8 cellular contexts compared by ENCODE assay signal in genomic region chr19:17554968-17555479, GRCh38. TPM values are rescaled to one million over a fixed set of nuclear protein-coding genes. Genes with fewer than 3 reads are reported as not detected.
A peak's percentile ranks its signal among the peaks of the same experiment; 100 is the strongest.
DNase-seq lines count a peak whose midpoint lies in the region; ATAC-seq, FAIRE-seq and TF ChIP-seq lines count a peak whose summit lies in the region.

No MANE protein-coding gene starts in this region.

- dilution Hi-C loops in keratinocyte (cut with MboI; ENCODE audit: extremely low pct_ligation_motif_present, low sequenced_read_pairs): no loop called here

- H3K36me3 Mint-ChIP-seq in activated CD4-positive, alpha-beta T cell treated with anti-CD3 and anti-CD28 coated beads, Interleukin-2, amount 10 ng/mL, durations not matched to agents 24 days and 14 days (ENCODE audit: low read depth): peaks cover 17% of the 10 kb centered on the region
- H3K36me3 Mint-ChIP-seq in activated T-helper 1 cell treated with anti-CD3 and anti-CD28 coated beads, Interleukin-12 subunit alpha, Interleukin-12 subunit beta, Interleukin-2, Interleukin-4 antibody, amounts not matched to agents 30 ng/mL and 10 ng/mL and 1 ng/mL, durations not matched to agents 14 hours and 24 hours and 36 hours (ENCODE audit: low read depth): peaks cover 4% of the 10 kb centered on the region

- H3K4me2 ChIP-seq in keratinocyte (ENCODE audit: control insufficient read depth, extremely low read depth, insufficient read depth, low read depth, low read length): peak overlapping the region; percentile 77

- peak overlapping the region; percentile 85 for H3K9ac ChIP-seq in keratinocyte (ENCODE audit: control insufficient read depth, extremely low read depth, insufficient read depth, low read length)

- intact Hi-C loops in activated CD4-positive, alpha-beta T cell treated with anti-CD3 and anti-CD28 coated beads, Interleukin-2, amount 10 ng/mL, durations not matched to agents 24 days and 14 days (cut with micrococcal nuclease): loop anchor here (1.0 kb wide), 3 partner anchors 16 to 85 kb away; partner anchors contain the start of genes PGLS and SLC27A1
- intact Hi-C loops in activated T-helper 1 cell treated with anti-CD3 and anti-CD28 coated beads, Interleukin-12 subunit alpha, Interleukin-12 subunit beta, Interleukin-2, Interleukin-4 antibody, amounts not matched to agents 30 ng/mL and 10 ng/mL and 1 ng/mL, durations not matched to agents 14 hours and 24 hours and 36 hours (cut with micrococcal nuclease): loop anchor here (1.0 to 10.0 kb wide), 8 partner anchors 16 to 250 kb away; partner anchors contain the start of genes ABHD8, DDA1, MRPL34 and PGLS

- no peaks in the 10 kb centered on the region for H4K20me1 ChIP-seq in keratinocyte (ENCODE audit: control insufficient read depth, extremely low read depth, insufficient read depth, low read length)

- TF ChIP-seq CTCF in keratinocyte (optimal IDR thresholded peaks at IDR 0.05 in 1 of 3, IDR thresholded peaks at IDR 0.05 in 1 of 3, conservative IDR thresholded peaks at IDR 0.05 in 1 of 3; ENCODE audit: extremely low read depth in 1 of 3, insufficient read depth in 2 of 3, low read length in 3 of 3) (no peak), thoracic aorta (IDR thresholded peaks at IDR 0.05) (no peak)

- H3K4me3 ChIP-seq in keratinocyte (ENCODE audit: control insufficient read depth in 2 of 3, extremely low read depth in 1 of 3, insufficient read depth in 2 of 3, low read depth in 1 of 3, low read length in 3 of 3) (peak overlapping the region; percentile 88 to 99 (median 96)), thoracic aorta (peak overlapping the region; percentile 81)

- H3K27ac ChIP-seq in keratinocyte (ENCODE audit: control insufficient read depth, insufficient read depth, low read length): peak overlapping the region; percentile 56
- no peak overlapping the region for H3K27ac ChIP-seq in thoracic aorta

- peak overlapping the region; percentile 90 for H3K4me3 Mint-ChIP-seq in activated CD4-positive, alpha-beta T cell treated with anti-CD3 and anti-CD28 coated beads, Interleukin-2, amount 10 ng/mL, durations not matched to agents 24 days and 14 days
- peak overlapping the region; percentile 86 for H3K4me3 Mint-ChIP-seq in activated T-helper 1 cell treated with anti-CD3 and anti-CD28 coated beads, Interleukin-12 subunit alpha, Interleukin-12 subunit beta, Interleukin-2, Interleukin-4 antibody, amounts not matched to agents 30 ng/mL and 10 ng/mL and 1 ng/mL, durations not matched to agents 14 hours and 24 hours and 36 hours

- peak overlapping the region; percentile 68 for H3K27ac Mint-ChIP-seq in activated CD4-positive, alpha-beta T cell treated with anti-CD3 and anti-CD28 coated beads, Interleukin-2, amount 10 ng/mL, durations not matched to agents 24 days and 14 days
- peak overlapping the region; percentile 70 for H3K27ac Mint-ChIP-seq in activated T-helper 1 cell treated with anti-CD3 and anti-CD28 coated beads, Interleukin-12 subunit alpha, Interleukin-12 subunit beta, Interleukin-2, Interleukin-4 antibody, amounts not matched to agents 30 ng/mL and 10 ng/mL and 1 ng/mL, durations not matched to agents 14 hours and 24 hours and 36 hours

- no peak for DNase-seq in activated CD4-positive, alpha-beta T cell treated with anti-CD3 and anti-CD28 coated beads, Interleukin-2, amount 10 ng/mL, durations not matched to agents 24 days and 14 days
- no peak for DNase-seq in activated CD4-positive, alpha-beta T cell treated with anti-CD3 and anti-CD28 coated beads for 48 hours
- no peak for DNase-seq in activated T-helper 1 cell treated with anti-CD3 and anti-CD28 coated beads, Interleukin-12 subunit alpha, Interleukin-12 subunit beta, Interleukin-2, Interleukin-4 antibody, amounts not matched to agents 30 ng/mL and 10 ng/mL and 1 ng/mL, durations not matched to agents 14 hours and 24 hours and 36 hours (ENCODE audit: low spot score)
- no peak for DNase-seq in keratinocyte (ENCODE audit: low read depth, low spot score)
- DNase-seq in thoracic aorta (ENCODE audit: low spot score): no peak
- no peak for DNase-seq in NCI-H82 treated with DMSO at 0.1 percent for 48 hours (lab: John Stamatoyannopoulos, UW; ENCODE audit: unreplicated experiment)
- DNase-seq in SW 1271 (lab: John Stamatoyannopoulos, UW): no peak
- DNase-seq in NCI-H446 treated with DMSO at 0.1 percent for 48 hours (lab: John Stamatoyannopoulos, UW): no peak

- H3K4me1 ChIP-seq in keratinocyte (ENCODE audit: control insufficient read depth, extremely low read depth, insufficient read depth, low read length) (peaks cover 13% of the 10 kb centered on the region), thoracic aorta (ENCODE audit: control insufficient read depth in 1 of 2, low read depth in 2 of 2) (peaks cover 14% of the 10 kb centered on the region in 2 donors)

- H3K9me3 ChIP-seq in keratinocyte (ENCODE audit: control insufficient read depth, low read depth, low read length) (no peaks in the 10 kb centered on the region), thoracic aorta (no peaks in the 10 kb centered on the region)

- H3K4me1 Mint-ChIP-seq in activated CD4-positive, alpha-beta T cell treated with anti-CD3 and anti-CD28 coated beads, Interleukin-2, amount 10 ng/mL, durations not matched to agents 24 days and 14 days: peaks cover 12% of the 10 kb centered on the region
- H3K4me1 Mint-ChIP-seq in activated T-helper 1 cell treated with anti-CD3 and anti-CD28 coated beads, Interleukin-12 subunit alpha, Interleukin-12 subunit beta, Interleukin-2, Interleukin-4 antibody, amounts not matched to agents 30 ng/mL and 10 ng/mL and 1 ng/mL, durations not matched to agents 14 hours and 24 hours and 36 hours (ENCODE audit: low read depth): peaks cover 15% of the 10 kb centered on the region

- H3K27me3 ChIP-seq in keratinocyte (ENCODE audit: control insufficient read depth, extremely low read depth, insufficient read depth, low read length): no peaks in the 10 kb centered on the region
- no peaks in the 10 kb centered on the region for H3K27me3 ChIP-seq in thoracic aorta (replicated peaks; ENCODE audit: insufficient read depth)

- H3K36me3 ChIP-seq in keratinocyte (ENCODE audit: control insufficient read depth in 2 of 2, extremely low read depth in 1 of 2, insufficient read depth in 2 of 2, low read length in 2 of 2): peaks cover 9 to 11% of the 10 kb centered on the region in 2 experiments
- H3K36me3 ChIP-seq in thoracic aorta: no peaks in the 10 kb centered on the region

- peaks cover 25% of the 10 kb centered on the region for H3K79me2 ChIP-seq in keratinocyte (ENCODE audit: control insufficient read depth, insufficient read depth, low read length)

- no peaks in the 10 kb centered on the region for H3K9me3 Mint-ChIP-seq in activated CD4-positive, alpha-beta T cell treated with anti-CD3 and anti-CD28 coated beads, Interleukin-2, amount 10 ng/mL, durations not matched to agents 24 days and 14 days
- H3K9me3 Mint-ChIP-seq in activated T-helper 1 cell treated with anti-CD3 and anti-CD28 coated beads, Interleukin-12 subunit alpha, Interleukin-12 subunit beta, Interleukin-2, Interleukin-4 antibody, amounts not matched to agents 30 ng/mL and 10 ng/mL and 1 ng/mL, durations not matched to agents 14 hours and 24 hours and 36 hours: no peaks in the 10 kb centered on the region

- H3K9me1 ChIP-seq in keratinocyte (ENCODE audit: control insufficient read depth, extremely low read depth, insufficient read depth, low read length): no peaks in the 10 kb centered on the region

- H2AFZ ChIP-seq in keratinocyte (ENCODE audit: control insufficient read depth, low read length): peak overlapping the region; percentile 92

- no peaks in the 10 kb centered on the region for H3K27me3 Mint-ChIP-seq in activated CD4-positive, alpha-beta T cell treated with anti-CD3 and anti-CD28 coated beads, Interleukin-2, amount 10 ng/mL, durations not matched to agents 24 days and 14 days
- peaks cover under 1% of the 10 kb centered on the region for H3K27me3 Mint-ChIP-seq in activated T-helper 1 cell treated with anti-CD3 and anti-CD28 coated beads, Interleukin-12 subunit alpha, Interleukin-12 subunit beta, Interleukin-2, Interleukin-4 antibody, amounts not matched to agents 30 ng/mL and 10 ng/mL and 1 ng/mL, durations not matched to agents 14 hours and 24 hours and 36 hours (ENCODE audit: insufficient read depth)

- ATAC-seq in thoracic aorta (ENCODE audit: insufficient number of reproducible peaks, low FRiP score, low read depth): peak; percentile 3

- peak; percentile 5 for FAIRE-seq in keratinocyte (lab: Jason Lieb, UNC)

RNA-seq across cellular contexts. Expression of gene COLGALT1, which starts 0.4 kb away (rescaled TPM):
- total RNA-seq in activated CD4-positive, alpha-beta T cell treated with anti-CD3 and anti-CD28 coated beads, Interleukin-2, amount 10 ng/mL, durations not matched to agents 24 days and 14 days: 103 and 106 TPM in 2 replicates
- 115 and 117 TPM in 2 replicates for total RNA-seq in activated T-helper 1 cell treated with anti-CD3 and anti-CD28 coated beads, Interleukin-12 subunit alpha, Interleukin-12 subunit beta, Interleukin-2, Interleukin-4 antibody, amounts not matched to agents 30 ng/mL and 10 ng/mL and 1 ng/mL, durations not matched to agents 14 hours and 24 hours and 36 hours
- 89.4 to 126 TPM (median 90.9 TPM) in 3 replicates for polyA plus RNA-seq in keratinocyte
- 11.8 TPM for polyA plus RNA-seq in keratinocyte (2011; ENCODE audit: low read depth)
- polyA plus RNA-seq in keratinocyte (2011; cell fraction: cytosol; rRNA removed): 42.5 and 49.8 TPM in 2 replicates
- 116 and 131 TPM in 2 replicates for polyA plus RNA-seq in keratinocyte (2011; cell fraction: nucleus; rRNA removed)
- 45.1 and 73.2 TPM in 2 replicates for polyA plus RNA-seq in keratinocyte (2012; ENCODE audit: low replicate concordance)
- 141 to 280 TPM (median 191 TPM) in 3 replicates for polyA minus RNA-seq in keratinocyte
- polyA minus RNA-seq in keratinocyte (2011; cell fraction: cytosol; rRNA and poly(A)+ RNA removed): 116 TPM
- polyA minus RNA-seq in keratinocyte (2011; cell fraction: nucleus; rRNA and poly(A)+ RNA removed): 120 and 124 TPM in 2 replicates
- total RNA-seq in thoracic aorta: 10 to 100 TPM; 73.7 to 94.1 TPM

RNA-seq across cellular contexts. Expression of gene PGLS, which starts 43.6 kb away (rescaled TPM):
- 64.8 and 73.7 TPM in 2 replicates for total RNA-seq in activated CD4-positive, alpha-beta T cell treated with anti-CD3 and anti-CD28 coated beads, Interleukin-2, amount 10 ng/mL, durations not matched to agents 24 days and 14 days
- total RNA-seq in activated T-helper 1 cell treated with anti-CD3 and anti-CD28 coated beads, Interleukin-12 subunit alpha, Interleukin-12 subunit beta, Interleukin-2, Interleukin-4 antibody, amounts not matched to agents 30 ng/mL and 10 ng/mL and 1 ng/mL, durations not matched to agents 14 hours and 24 hours and 36 hours: 58.9 and 61.3 TPM in 2 replicates
- polyA plus RNA-seq in keratinocyte: 30.2 to 71.5 TPM (median 33.8 TPM) in 3 replicates
- polyA plus RNA-seq in keratinocyte (2011; ENCODE audit: low read depth): 20.0 TPM
- 38.8 and 91.8 TPM in 2 replicates for polyA plus RNA-seq in keratinocyte (2011; cell fraction: cytosol; rRNA removed)
- polyA plus RNA-seq in keratinocyte (2011; cell fraction: nucleus; rRNA removed): 27.2 and 39.9 TPM in 2 replicates
- polyA plus RNA-seq in keratinocyte (2012; ENCODE audit: low replicate concordance): 66.1 and 69.7 TPM in 2 replicates
- 35.5 to 82.7 TPM (median 71.2 TPM) in 3 replicates for polyA minus RNA-seq in keratinocyte
- 129 TPM for polyA minus RNA-seq in keratinocyte (2011; cell fraction: cytosol; rRNA and poly(A)+ RNA removed)
- polyA minus RNA-seq in keratinocyte (2011; cell fraction: nucleus; rRNA and poly(A)+ RNA removed): 16.9 and 18.0 TPM in 2 replicates
- total RNA-seq in thoracic aorta: 10 to 100 TPM; 67.4 to 92.9 TPM
